ENCODE assay signal across 9 cellular contexts in genomic region chr10:100872034-100872791, GRCh38. TPM values are rescaled to one million over a fixed set of nuclear protein-coding genes. Genes with fewer than 3 reads are reported as not detected.
A peak's percentile ranks its signal among the peaks of the same experiment; 100 is the strongest.
DNase-seq lines count a peak whose midpoint lies in the region; ATAC-seq, FAIRE-seq and TF ChIP-seq lines count a peak whose summit lies in the region.
"Had no signal": no experiment of that assay in that cellular context is flagged by ENCODE, and none has a peak within 500 bp of the region (broad histone marks: within the 10 kb centered on the region; RNA-seq: fewer than 3 reads in every experiment).

No MANE protein-coding gene starts in this region.

- H3K27me3 ChIP-seq in DND-41 (ENCODE audit: insufficient read depth, low read length, poor library complexity) (peaks cover 4% of the 10 kb centered on the region), astrocyte (ENCODE audit: insufficient read depth, low read length) (peaks cover 7% of the 10 kb centered on the region), liver (ENCODE audit: control insufficient read depth in 4 of 4, insufficient read depth in 4 of 4, low read length in 3 of 4) (no peaks in the 10 kb centered on the region)

- WGBS in liver = 56% methylated on average over 11 of the region's 11 CpGs

- no peak overlapping the region for H3K4me3 Mint-ChIP-seq in astrocyte (ENCODE audit: unreplicated experiment)
- H3K4me3 Mint-ChIP-seq in stimulated activated memory B cell treated with anti-CD40 and anti-IgM and Interleukin-4, amounts not matched to agents 10 μg/mL and 1 μg/mL and 100 μg/mL, for 72 hours = no peak overlapping the region
- H3K4me3 Mint-ChIP-seq: stimulated activated naive CD8-positive, alpha-beta T cell treated with anti-CD3 and anti-CD28 coated beads, Interleukin-15, Interleukin-2, amounts not matched to agents 100 ng/mL and 50 ng/mL, for 24 hours had no signal

- H4K20me1 ChIP-seq in DND-41 (ENCODE audit: insufficient read depth, low read length) (no peaks in the 10 kb centered on the region), astrocyte (ENCODE audit: insufficient read depth, low read length) (no peaks in the 10 kb centered on the region)

- ATAC-seq in DND-41 (ENCODE audit: insufficient read depth, low read depth) (peak; percentile 89), SK-N-SH treated with all-trans-retinoic acid at 6 μM for 48 hours (peak; percentile 89), GM21447 (IDR thresholded peaks at IDR 0.05; ENCODE audit: unreplicated experiment) (no peak)
- peak; percentile 63 for ATAC-seq in stimulated activated memory B cell treated with anti-CD40 and anti-IgM and Interleukin-4, amounts not matched to agents 10 μg/mL and 1 μg/mL and 100 μg/mL, for 72 hours

- peaks cover 8% of the 10 kb centered on the region for H3K4me1 Mint-ChIP-seq in astrocyte (ENCODE audit: low read depth, unreplicated experiment)
- H3K4me1 Mint-ChIP-seq in stimulated activated memory B cell treated with anti-CD40 and anti-IgM and Interleukin-4, amounts not matched to agents 10 μg/mL and 1 μg/mL and 100 μg/mL, for 72 hours = no peaks in the 10 kb centered on the region

- no peak overlapping the region for H3K27ac Mint-ChIP-seq in astrocyte (ENCODE audit: unreplicated experiment)
- no peak overlapping the region for H3K27ac Mint-ChIP-seq in stimulated activated memory B cell treated with anti-CD40 and anti-IgM and Interleukin-4, amounts not matched to agents 10 μg/mL and 1 μg/mL and 100 μg/mL, for 72 hours
- H3K27ac Mint-ChIP-seq: stimulated activated naive CD8-positive, alpha-beta T cell treated with anti-CD3 and anti-CD28 coated beads, Interleukin-15, Interleukin-2, amounts not matched to agents 100 ng/mL and 50 ng/mL, for 24 hours had no signal

- H3K36me3 ChIP-seq in DND-41 (ENCODE audit: insufficient read depth, low read length) (no peaks in the 10 kb centered on the region), astrocyte (ENCODE audit: insufficient read depth, low read length) (no peaks in the 10 kb centered on the region), liver (ENCODE audit: control insufficient read depth in 4 of 4, insufficient read depth in 3 of 4, low read depth in 1 of 4, low read length in 3 of 4) (no peaks in the 10 kb centered on the region)

- no peak overlapping the region for H3K4me2 ChIP-seq in DND-41 (ENCODE audit: insufficient read depth, low read length)
- peak overlapping the region; percentile 24 for H3K4me2 ChIP-seq in astrocyte (ENCODE audit: low read length)

- no peak overlapping the region for H3K27ac ChIP-seq in DND-41 (ENCODE audit: low read length)
- H3K27ac ChIP-seq in astrocyte (ENCODE audit: low read depth, low read length) = peak overlapping the region; percentile 54
- no peak overlapping the region for H3K27ac ChIP-seq in liver (ENCODE audit: low read depth in 1 of 2, low read length in 2 of 2)

- H3K9me3 ChIP-seq in DND-41 (ENCODE audit: insufficient read depth, low read length, severe bottlenecking) (no peaks in the 10 kb centered on the region), astrocyte (ENCODE audit: insufficient read depth, low read depth, low read length) (no peaks in the 10 kb centered on the region), liver (ENCODE audit: control insufficient read depth in 4 of 4, low read length in 3 of 4) (no peaks in the 10 kb centered on the region)

- no peak overlapping the region for H2AFZ ChIP-seq in DND-41 (ENCODE audit: low read depth, low read length)
- peak overlapping the region; percentile 19 for H2AFZ ChIP-seq in astrocyte (ENCODE audit: low read depth, low read length)

- DNase-seq in DND-41 = peak; percentile 68
- DNase-seq in HUDEP-2 (lab: John Stamatoyannopoulos, UW; ENCODE audit: unreplicated experiment in 76 of 76) = peak in 50 of 76 experiments; percentile 1 to 62 (median 23)
- peak; percentile 45 for DNase-seq in astrocyte (ENCODE audit: low read depth)
- DNase-seq in NCI-H774 (lab: John Stamatoyannopoulos, UW) = no peak

- peak; percentile 55 to 71 for TF ChIP-seq RAD21 in liver (IDR thresholded peaks at IDR 0.05)

- peak; percentile 52 for FAIRE-seq in astrocyte (lab: Jason Lieb, UNC)

- peaks cover 60% of the 10 kb centered on the region for H3K27me3 Mint-ChIP-seq in astrocyte (ENCODE audit: low read depth, unreplicated experiment)
- peaks cover 34% of the 10 kb centered on the region for H3K27me3 Mint-ChIP-seq in stimulated activated memory B cell treated with anti-CD40 and anti-IgM and Interleukin-4, amounts not matched to agents 10 μg/mL and 1 μg/mL and 100 μg/mL, for 72 hours

- H3K36me3 Mint-ChIP-seq in astrocyte (ENCODE audit: low read depth, unreplicated experiment) = peaks cover 2% of the 10 kb centered on the region
- H3K36me3 Mint-ChIP-seq in stimulated activated memory B cell treated with anti-CD40 and anti-IgM and Interleukin-4, amounts not matched to agents 10 μg/mL and 1 μg/mL and 100 μg/mL, for 72 hours = no peaks in the 10 kb centered on the region

- H3K4me1 ChIP-seq in DND-41 (ENCODE audit: insufficient read depth, low read length) (no peaks in the 10 kb centered on the region), astrocyte (ENCODE audit: insufficient read depth, low read length) (peaks cover 24% of the 10 kb centered on the region), liver (ENCODE audit: control insufficient read depth in 4 of 4, insufficient read depth in 4 of 4, low read length in 3 of 4) (peaks cover 2 to 20% (median 15%) of the 10 kb centered on the region in 4 donors)

- peaks cover under 1% of the 10 kb centered on the region for H3K9me3 Mint-ChIP-seq in astrocyte (ENCODE audit: unreplicated experiment)
- no peaks in the 10 kb centered on the region for H3K9me3 Mint-ChIP-seq in stimulated activated memory B cell treated with anti-CD40 and anti-IgM and Interleukin-4, amounts not matched to agents 10 μg/mL and 1 μg/mL and 100 μg/mL, for 72 hours
- H3K9me3 Mint-ChIP-seq: stimulated activated naive CD8-positive, alpha-beta T cell treated with anti-CD3 and anti-CD28 coated beads, Interleukin-15, Interleukin-2, amounts not matched to agents 100 ng/mL and 50 ng/mL, for 24 hours had no signal

- H3K79me2 ChIP-seq in DND-41 (ENCODE audit: insufficient read depth, low read length) = no peaks in the 10 kb centered on the region
- no peaks in the 10 kb centered on the region for H3K79me2 ChIP-seq in astrocyte (ENCODE audit: insufficient read depth, low read length)

- H3K4me3 ChIP-seq in DND-41 (ENCODE audit: low read depth in 1 of 2, low read length in 2 of 2) = no peak overlapping the region
- no peak overlapping the region for H3K4me3 ChIP-seq in astrocyte (ENCODE audit: insufficient read depth, low read depth, low read length)
- no peak overlapping the region for H3K4me3 ChIP-seq in liver (ENCODE audit: low read depth in 1 of 3, low read length in 3 of 3)

- TF ChIP-seq CTCF in DND-41 (IDR thresholded peaks at IDR 0.05; ENCODE audit: borderline replicate concordance, extremely low read depth, low read length, poor library complexity, severe bottlenecking) (peak; percentile 80), astrocyte (IDR thresholded peaks at IDR 0.05; ENCODE audit: insufficient read depth, low read depth, low read length) (peak; percentile 59), liver (IDR thresholded peaks at IDR 0.05; ENCODE audit: low read depth, low read length, missing input control) (peak; percentile 43)

- H3K9ac ChIP-seq in DND-41 (ENCODE audit: low read depth, low read length) = no peak overlapping the region
- H3K9ac ChIP-seq in astrocyte (ENCODE audit: low read length) = peak overlapping the region; percentile 23
- no peak overlapping the region for H3K9ac ChIP-seq in liver (ENCODE audit: low read depth in 1 of 2, low read length in 2 of 2)

TF ChIP-seq in SK-N-SH treated with all-trans-retinoic acid at 6 μM for 48 hours, 23 proteins besides CTCF, POLR2A, EP300 and RAD21:
- TF ChIP-seq PPARA (CRISPR knock-in tag; IDR thresholded peaks at IDR 0.05; ENCODE audit: borderline replicate concordance) = no peak
- no peak for TF ChIP-seq CSDC2 (CRISPR knock-in tag; IDR thresholded peaks at IDR 0.05)
- no peak for TF ChIP-seq POU6F1 (CRISPR knock-in tag; IDR thresholded peaks at IDR 0.05; ENCODE audit: borderline replicate concordance, low read depth)
- TF ChIP-seq TOX (CRISPR knock-in tag; IDR thresholded peaks at IDR 0.05; ENCODE audit: borderline replicate concordance) = no peak
- no peak for TF ChIP-seq ZNF70 (CRISPR knock-in tag; IDR thresholded peaks at IDR 0.05)
- TF ChIP-seq SNAI2 (CRISPR knock-in tag; IDR thresholded peaks at IDR 0.05) = no peak

TF ChIP-seq in liver, 16 proteins besides CTCF, POLR2A, EP300 and RAD21 (continues in another document):
- TF ChIP-seq ATF3 (IDR thresholded peaks at IDR 0.05) = no peak
- TF ChIP-seq RXRA (IDR thresholded peaks at IDR 0.05) = no peak
- no peak for TF ChIP-seq FOXA1 (IDR thresholded peaks at IDR 0.05)
- TF ChIP-seq EGR1 (IDR thresholded peaks at IDR 0.05; ENCODE audit: low read depth in 2 of 2) = no peak
- no peak for TF ChIP-seq HNF4G (IDR thresholded peaks at IDR 0.05)
- no peak for TF ChIP-seq ZBTB33 (IDR thresholded peaks at IDR 0.05)
- TF ChIP-seq SP1 (IDR thresholded peaks at IDR 0.05) = no peak
- TF ChIP-seq GABPA (IDR thresholded peaks at IDR 0.05 in 1 of 2, conservative IDR thresholded peaks at IDR 0.05 in 1 of 2) = no peak
- no peak for TF ChIP-seq HNF4A (conservative IDR thresholded peaks at IDR 0.05)
- TF ChIP-seq MAX (IDR thresholded peaks at IDR 0.05) = no peak
- no peak for TF ChIP-seq YY1 (IDR thresholded peaks at IDR 0.05)
- no peak for TF ChIP-seq JUND (IDR thresholded peaks at IDR 0.05)
- TF ChIP-seq NR2F2 (IDR thresholded peaks at IDR 0.05) = no peak

RNA-seq across cellular contexts. Expression of gene SLF2, which starts 40.5 kb away (rescaled TPM):
- total RNA-seq in astrocyte = 19.6 and 20.3 TPM in 2 replicates
- total RNA-seq in liver = 10 to 100 TPM; 17.6 to 18.8 TPM
- polyA plus RNA-seq in liver = 1 to 10 TPM; 4.0 to 6.6 TPM
